1 cellular context compared by ENCODE assay signal in the genomic region with DNA sequence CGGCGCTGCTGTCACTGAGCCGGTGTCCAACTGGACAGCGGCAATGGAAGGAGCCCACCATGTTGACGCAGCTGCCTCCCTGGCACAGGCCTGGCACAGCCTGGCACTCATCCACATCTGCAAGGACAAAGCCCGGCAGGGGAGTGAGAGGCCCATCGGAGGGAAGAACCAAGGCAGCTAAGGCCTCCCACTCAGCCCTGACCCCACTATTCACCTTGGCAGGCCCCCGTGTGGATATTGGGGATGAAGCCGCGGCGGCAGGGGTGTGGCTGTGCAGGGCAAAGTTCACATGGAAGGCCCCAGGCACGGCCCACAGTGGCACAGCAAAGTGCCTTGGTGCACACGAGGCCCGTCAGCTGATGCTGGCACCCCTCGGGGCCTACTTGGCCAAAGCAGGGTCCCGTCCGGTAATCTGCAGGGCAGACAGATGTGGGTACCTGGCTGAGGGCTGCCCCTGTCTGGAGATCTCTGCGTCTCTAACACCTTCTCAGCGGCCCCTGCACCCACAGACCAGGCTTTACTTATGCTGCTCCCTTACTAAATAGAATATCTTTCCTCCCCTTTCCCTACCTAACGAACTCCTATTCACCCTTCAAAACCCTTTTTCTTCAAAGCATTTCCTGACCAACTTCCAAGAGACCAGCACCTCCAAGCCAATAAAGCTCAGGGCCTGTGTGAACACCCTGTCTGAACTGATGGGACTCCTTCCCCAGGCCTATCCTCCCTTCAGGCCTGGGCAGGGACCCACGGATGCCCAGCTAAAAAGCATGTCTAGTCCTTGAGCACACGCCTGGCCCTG.
TF ChIP-seq lines count a peak whose summit lies in the region.

No MANE protein-coding gene starts in this region.

TF ChIP-seq in SK-N-SH, 30 proteins besides CTCF, POLR2A, EP300 and RAD21:
- no peak for TF ChIP-seq GABPA (IDR thresholded peaks at IDR 0.05; ENCODE audit: low read depth)
- no peak for TF ChIP-seq FOXJ3 (CRISPR knock-in tag; IDR thresholded peaks at IDR 0.05)
- TF ChIP-seq TCF12 (IDR thresholded peaks at IDR 0.05), result no peak
- TF ChIP-seq, protein P1, sequence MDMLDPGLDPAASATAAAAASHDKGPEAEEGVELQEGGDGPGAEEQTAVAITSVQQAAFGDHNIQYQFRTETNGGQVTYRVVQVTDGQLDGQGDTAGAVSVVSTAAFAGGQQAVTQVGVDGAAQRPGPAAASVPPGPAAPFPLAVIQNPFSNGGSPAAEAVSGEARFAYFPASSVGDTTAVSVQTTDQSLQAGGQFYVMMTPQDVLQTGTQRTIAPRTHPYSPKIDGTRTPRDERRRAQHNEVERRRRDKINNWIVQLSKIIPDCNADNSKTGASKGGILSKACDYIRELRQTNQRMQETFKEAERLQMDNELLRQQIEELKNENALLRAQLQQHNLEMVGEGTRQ (IDR thresholded peaks at IDR 0.05; ENCODE audit: borderline replicate concordance, low read depth, low read length), result no peak
- no peak for TF ChIP-seq EZH2phosphoT487 (IDR thresholded peaks at IDR 0.05; ENCODE audit: borderline replicate concordance, low read depth)
- no peak for TF ChIP-seq YY1 (IDR thresholded peaks at IDR 0.05; ENCODE audit: low read depth)
- TF ChIP-seq SMC3 (IDR thresholded peaks at IDR 0.05; ENCODE audit: low read depth, low read length), result no peak
- no peak for TF ChIP-seq RXRA (IDR thresholded peaks at IDR 0.05; ENCODE audit: borderline replicate concordance, low read depth)
- TF ChIP-seq MAX (IDR thresholded peaks at IDR 0.05; ENCODE audit: low read depth), result no peak
- TF ChIP-seq MEF2A (IDR thresholded peaks at IDR 0.05; ENCODE audit: borderline replicate concordance, low read depth), result no peak
- no peak for TF ChIP-seq RFX5 (IDR thresholded peaks at IDR 0.05; ENCODE audit: low read length)
- TF ChIP-seq FOSL2 (IDR thresholded peaks at IDR 0.05; ENCODE audit: borderline replicate concordance, low read depth), result no peak
- no peak for TF ChIP-seq NRF1 (IDR thresholded peaks at IDR 0.05; ENCODE audit: low read depth, low read length)
